In genomic region chr13:24226762-24227161, GRCh38 we compare ENCODE assay signal across 24 cellular contexts.
"Had no signal": no experiment of that assay in that cellular context is flagged by ENCODE, and none has a peak within 500 bp of the region (broad histone marks: within the 10 kb centered on the region; RNA-seq: fewer than 3 reads in every experiment).

No MANE protein-coding gene starts in this region.

- H3K9me3 ChIP-seq: ovary, tibial artery had no signal

- FAIRE-seq: endothelial cell of umbilical vein had no signal

- ATAC-seq: activated T-cell treated with anti-CD3 and anti-CD28 coated beads, Interleukin-2, amount 50 U/mL, for 72 hours; esophagus mucosa; left lobe of liver; natural killer cell; right cardiac atrium; stimulated activated naive CD8-positive, alpha-beta T cell treated with anti-CD3 and anti-CD28 coated beads, Interleukin-15, Interleukin-2, amounts not matched to agents 100 U/mL and 50 U/mL, for 24 hours; T-cell had no signal

- H3K27ac ChIP-seq: ovary, tibial artery had no signal

- H3K36me3 ChIP-seq: ovary had no signal

- H3K4me3 ChIP-seq: lung, ovary, tibial artery had no signal

- H3K27me3 ChIP-seq: ovary, tibial artery had no signal

- H3K4me1 ChIP-seq: tibial artery had no signal

- DNase-seq: activated CD4-positive, alpha-beta memory T cell treated with anti-CD3 and anti-CD28 coated beads for 36 hours; activated CD4-positive, alpha-beta T cell treated with anti-CD3 and anti-CD28 coated beads for 48 hours; activated CD4-positive, CD25-positive, alpha-beta regulatory T cell; activated effector memory CD4-positive, alpha-beta T cell treated with Interleukin-2 at 50 U/mL for 16 hours; activated naive CD4-positive, alpha-beta T cell treated with anti-CD3 and anti-CD28 coated beads for 36 hours; activated T-cell treated with anti-CD3 and anti-CD28 coated beads, Interleukin-2, amount 50 U/mL, for 72 hours; anterior cingulate cortex; caudate nucleus; effector memory CD4-positive, alpha-beta T cell; foreskin melanocyte; immature natural killer cell; midbrain; natural killer cell; ovary; right cardiac atrium; stimulated activated CD4-positive, alpha-beta T cell treated with anti-CD3 and anti-CD28 coated beads, Interleukin-12 subunit alpha, Interleukin-12 subunit beta, amount 100 ng/mL, for 4 hours; stimulated activated CD4-positive, alpha-beta T cell treated with anti-CD3 and anti-CD28 coated beads, Interleukin-4, amount 100 ng/mL, for 4 hours; stimulated activated naive CD8-positive, alpha-beta T cell treated with anti-CD3 and anti-CD28 coated beads, Interleukin-15, Interleukin-2, amounts not matched to agents 100 U/mL and 50 U/mL, for 24 hours; T-cell; tibial artery had no signal
